ENCODE assay signal across 15 cellular contexts in the genomic region with DNA sequence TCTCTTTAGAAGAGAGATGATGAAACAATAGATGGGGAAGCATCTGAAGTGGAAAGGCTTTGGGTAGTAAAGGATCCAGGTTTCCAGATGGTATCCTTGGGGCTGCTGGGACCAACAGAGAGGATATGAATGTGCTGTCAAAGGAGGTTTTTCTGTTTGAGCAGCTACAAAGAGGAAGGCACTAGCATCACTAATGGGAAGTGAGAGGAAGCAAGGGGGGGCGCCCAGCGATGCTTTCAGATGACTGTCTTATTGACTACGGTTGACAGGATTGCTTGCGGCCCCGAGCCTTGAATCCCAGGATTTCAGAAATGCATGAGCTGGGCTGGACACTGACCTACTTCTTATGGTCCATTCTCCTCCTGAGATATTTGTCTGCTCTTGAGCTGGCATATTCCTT.
"Had no signal": no experiment of that assay in that cellular context is flagged by ENCODE, and none has a peak within 500 bp of the region (broad histone marks: within the 10 kb centered on the region; RNA-seq: fewer than 3 reads in every experiment).

No MANE protein-coding gene starts in this region.

- H3K4me3 ChIP-seq: pancreas, right lobe of liver, skin epidermis, tibial nerve had no signal

- H3K9me3 ChIP-seq: pancreas, right lobe of liver, tibial nerve had no signal

- H3K36me3 ChIP-seq: pancreas, right lobe of liver, tibial nerve had no signal

- H3K27ac ChIP-seq: epithelial cell of prostate, pancreas, right lobe of liver, skin epidermis, tibial nerve, VCaP had no signal

- H3K27me3 ChIP-seq: pancreas, right lobe of liver, tibial nerve had no signal

- H3K4me1 ChIP-seq: pancreas, right lobe of liver had no signal

- DNase-seq: activated CD4-positive, alpha-beta memory T cell treated with anti-CD3 and anti-CD28 coated beads, Interleukin-2, amount 10 ng/mL, durations not matched to agents 7 days and 5 days; activated CD4-positive, alpha-beta T cell treated with anti-CD3 and anti-CD28 coated beads, Interleukin-2, amount 10 ng/mL, durations not matched to agents 24 days and 14 days; activated effector memory CD4-positive, alpha-beta T cell treated with anti-CD3 and anti-CD28 coated beads, Interleukin-2, amount 50 U/mL, for 16 hours; activated naive CD4-positive, alpha-beta T cell treated with anti-CD3 and anti-CD28 coated beads, Interleukin-2, amount 10 ng/mL, durations not matched to agents 7 days and 5 days; nephron progenitor cell; pancreas; right lobe of liver; stimulated activated CD4-positive, alpha-beta T cell treated with anti-CD3 and anti-CD28 coated beads, Interleukin-1b, Interleukin-23, amount 100 ng/mL, for 48 hours; stimulated activated naive CD8-positive, alpha-beta T cell treated with anti-CD3 and anti-CD28 coated beads, Interleukin-15, amount 100 ng/mL, for 72 hours; T-helper 2 cell had no signal

- ATAC-seq: activated CD4-positive, CD25-positive, alpha-beta regulatory T cell treated with anti-CD3 and anti-CD28 coated beads, Interleukin-2, amount 50 U/mL, for 24 hours; stimulated activated naive CD8-positive, alpha-beta T cell treated with anti-CD3 and anti-CD28 coated beads, Interleukin-15, amount 100 ng/mL, for 72 hours had no signal
